In genomic region chr2:83851066-83851465, GRCh38 we compare ENCODE assay signal across 16 cellular contexts.
DNase-seq lines count a peak whose midpoint lies in the region; ATAC-seq, FAIRE-seq and TF ChIP-seq lines count a peak whose summit lies in the region.
"Had no signal": no experiment of that assay in that cellular context is flagged by ENCODE, and none has a peak within 500 bp of the region (broad histone marks: within the 10 kb centered on the region; RNA-seq: fewer than 3 reads in every experiment).

No MANE protein-coding gene starts in this region.

- FAIRE-seq in H1 (lab: Jason Lieb, UNC) (no peak), keratinocyte (lab: Jason Lieb, UNC) (no peak)
- FAIRE-seq: A204.1, GM12878 had no signal

- H2BK20ac ChIP-seq in H1 (ENCODE audit: low read length), result no peak overlapping the region

- no peaks in the 10 kb centered on the region for H3K36me3 Mint-ChIP-seq in progenitor cell of endocrine pancreas (ENCODE audit: insufficient read depth)

- H3K36me3 ChIP-seq in RWPE2 (ENCODE audit: low read depth) (no peaks in the 10 kb centered on the region), H1 (ENCODE audit: control insufficient read depth in 2 of 4, insufficient read depth in 4 of 4, low read length in 3 of 4) (no peaks in the 10 kb centered on the region), keratinocyte (ENCODE audit: control insufficient read depth in 2 of 2, extremely low read depth in 1 of 2, insufficient read depth in 2 of 2, low read length in 2 of 2) (no peaks in the 10 kb centered on the region)
- H3K36me3 ChIP-seq: HAP-1 had no signal

- H3K4me3 ChIP-seq in RWPE2 (ENCODE audit: severe bottlenecking) (no peak overlapping the region), H1 (ENCODE audit: extremely low read depth in 1 of 4, insufficient read depth in 2 of 4, low read depth in 3 of 4, low read length in 4 of 4) (no peak overlapping the region), keratinocyte (ENCODE audit: control insufficient read depth in 2 of 3, extremely low read depth in 1 of 3, insufficient read depth in 2 of 3, low read depth in 1 of 3, low read length in 3 of 3) (no peak overlapping the region)
- H3K4me3 ChIP-seq: GM12878, HAP-1 had no signal

- no peak overlapping the region for H4K5ac ChIP-seq in H1 (ENCODE audit: insufficient read length, low read depth, low read length)

- no peaks in the 10 kb centered on the region for H3K4me1 Mint-ChIP-seq in progenitor cell of endocrine pancreas (ENCODE audit: low read depth)
- H3K4me1 Mint-ChIP-seq: B cell had no signal

- no peak overlapping the region for H3K4me3 Mint-ChIP-seq in progenitor cell of endocrine pancreas (ENCODE audit: low read depth)
- H3K4me3 Mint-ChIP-seq: B cell; CD4-positive, alpha-beta T cell had no signal

- H3K4me2 ChIP-seq in H1 (ENCODE audit: insufficient read depth in 1 of 2, low read depth in 2 of 2, low read length in 2 of 2), result no peak overlapping the region
- no peak overlapping the region for H3K4me2 ChIP-seq in keratinocyte (ENCODE audit: control insufficient read depth, extremely low read depth, insufficient read depth, low read depth, low read length)

- H3K79me1 ChIP-seq in H1 (ENCODE audit: low read depth, low read length), result no peaks in the 10 kb centered on the region

- H3K9me3 ChIP-seq in RWPE2 (ENCODE audit: severe bottlenecking) (peaks cover 2% of the 10 kb centered on the region), H1 (ENCODE audit: insufficient read depth in 2 of 2, low read depth in 1 of 2, low read length in 1 of 2) (no peaks in the 10 kb centered on the region), keratinocyte (ENCODE audit: control insufficient read depth, low read depth, low read length) (no peaks in the 10 kb centered on the region)
- H3K9me3 ChIP-seq: HAP-1 had no signal

- H4K91ac ChIP-seq in H1 (replicated peaks; ENCODE audit: insufficient read length, low read length), result no peak overlapping the region

- no peak overlapping the region for H3K56ac ChIP-seq in H1 (replicated peaks; ENCODE audit: insufficient read length, low read depth, low read length)

- H3K27ac ChIP-seq in RWPE2 (ENCODE audit: poor library complexity, severe bottlenecking), result peak overlapping the region; percentile 44
- H3K27ac ChIP-seq in H1 (ENCODE audit: low read depth, low read length), result no peak overlapping the region
- H3K27ac ChIP-seq in keratinocyte (ENCODE audit: control insufficient read depth, insufficient read depth, low read length), result no peak overlapping the region
- H3K27ac ChIP-seq: HL-60 had no signal

- no peaks in the 10 kb centered on the region for H3K9me1 ChIP-seq in keratinocyte (ENCODE audit: control insufficient read depth, extremely low read depth, insufficient read depth, low read length)

- no peak for TF ChIP-seq POLR2A in H1 (IDR thresholded peaks at IDR 0.05; ENCODE audit: control extremely low read depth in 1 of 2, low read depth in 2 of 2, low read length in 2 of 2)

- H3K79me2 ChIP-seq in H1 (ENCODE audit: control insufficient read depth in 1 of 2, insufficient read depth in 2 of 2, low read length in 2 of 2) (no peaks in the 10 kb centered on the region), keratinocyte (ENCODE audit: control insufficient read depth, insufficient read depth, low read length) (no peaks in the 10 kb centered on the region)

- no peak overlapping the region for H2BK15ac ChIP-seq in H1 (ENCODE audit: low read length)

- no peak overlapping the region for H2BK120ac ChIP-seq in H1 (replicated peaks; ENCODE audit: low read depth, low read length)

- H3K14ac ChIP-seq in H1 (ENCODE audit: insufficient read length), result no peak overlapping the region

- dilution Hi-C loops in keratinocyte (cut with MboI; ENCODE audit: extremely low pct_ligation_motif_present, low sequenced_read_pairs), result no loop called here

- DNase-seq in RWPE2 (ENCODE audit: low spot score) (peak; percentile 87), H1 (ENCODE audit: low read depth in 1 of 2, low spot score in 2 of 2) (no peak), keratinocyte (ENCODE audit: low read depth, low spot score) (peak; percentile 71), progenitor cell of endocrine pancreas (ENCODE audit: low spot score, unreplicated experiment) (no peak)
- DNase-seq: C1 segment of cervical spinal cord; CD4-positive, alpha-beta T cell; DMS79; GOT3 had no signal

- WGBS in H1 (ENCODE audit: extremely low coverage in 1 of 2, insufficient coverage in 1 of 2, insufficient read length in 1 of 2, insufficient replicate concordance in 2 of 2, low coverage in 1 of 2, low lambda C conversion rate in 2 of 2, missing lambda C conversion rate in 1 of 2), 2 experiments, result 94% methylated on average over 5 of the region's 5 CpGs; no CpG with 5 or more reads in 1 of the 2 experiments

- H2AK5ac ChIP-seq in H1 (ENCODE audit: low read depth, low read length), result no peak overlapping the region

- ATAC-seq in RWPE2 (ENCODE audit: low read depth) (peak; percentile 99), GM18498 (IDR thresholded peaks at IDR 0.05; ENCODE audit: unreplicated experiment) (no peak), HG03039 (IDR thresholded peaks at IDR 0.05; ENCODE audit: unreplicated experiment) (no peak), GM21528 (IDR thresholded peaks at IDR 0.05; ENCODE audit: low FRiP score, unreplicated experiment) (no peak)
- ATAC-seq: GM12878 had no signal

- H3K9me3 Mint-ChIP-seq in progenitor cell of endocrine pancreas (ENCODE audit: low read depth), result peaks cover 7% of the 10 kb centered on the region

- POLR2A ChIA-PET in H1 (lab: Charles Lee; ENCODE audit: partially characterized antibody), result interaction anchor here (0.7 kb wide), 1 partner anchor 35 kb away, joined by 3 read pairs; no protein-coding TSS in a partner anchor

- no peak overlapping the region for H3K4ac ChIP-seq in H1 (replicated peaks; ENCODE audit: insufficient read length, low read depth, low read length)

- H3K27me3 Mint-ChIP-seq in progenitor cell of endocrine pancreas, result no peaks in the 10 kb centered on the region
- H3K27me3 Mint-ChIP-seq: B cell had no signal

- H3K9ac ChIP-seq in H1 (replicated peaks in 1 of 4; ENCODE audit: extremely low read depth in 1 of 4, low read depth in 3 of 4, low read length in 3 of 4), result no peak overlapping the region
- H3K9ac ChIP-seq in keratinocyte (ENCODE audit: control insufficient read depth, extremely low read depth, insufficient read depth, low read length), result no peak overlapping the region

- H3K23ac ChIP-seq in H1 (ENCODE audit: insufficient read length), result no peak overlapping the region

- H3K18ac ChIP-seq in H1 (ENCODE audit: extremely low read depth, low read length), result no peak overlapping the region

- no peak overlapping the region for H2BK12ac ChIP-seq in H1 (ENCODE audit: low read depth, low read length)

- H3K23me2 ChIP-seq in H1 (ENCODE audit: low read depth, low read length), result no peaks in the 10 kb centered on the region

- H3K27me3 ChIP-seq in RWPE2 (ENCODE audit: insufficient read depth, poor library complexity, severe bottlenecking), result no peaks in the 10 kb centered on the region
- H3K27me3 ChIP-seq in H1 (replicated peaks in 1 of 4; ENCODE audit: control insufficient read depth in 3 of 4, extremely low read depth in 1 of 4, insufficient read depth in 3 of 4, low read length in 3 of 4), result no peaks in the 10 kb centered on the region
- no peaks in the 10 kb centered on the region for H3K27me3 ChIP-seq in keratinocyte (ENCODE audit: control insufficient read depth, extremely low read depth, insufficient read depth, low read length)

- no peak for TF ChIP-seq RAD21 in H1 (IDR thresholded peaks at IDR 0.05 in 1 of 2, conservative IDR thresholded peaks at IDR 0.05 in 1 of 2; ENCODE audit: low read depth in 2 of 2, low read length in 2 of 2)

- H3K4me1 ChIP-seq in RWPE2 (ENCODE audit: insufficient read depth, poor library complexity, severe bottlenecking), result peaks cover 18% of the 10 kb centered on the region
- H3K4me1 ChIP-seq in H1 (replicated peaks in 1 of 4; ENCODE audit: control insufficient read depth in 3 of 4, insufficient read depth in 4 of 4, low read length in 3 of 4), result no peaks in the 10 kb centered on the region
- H3K4me1 ChIP-seq in keratinocyte (ENCODE audit: control insufficient read depth, extremely low read depth, insufficient read depth, low read length), result peaks cover 5% of the 10 kb centered on the region
- H3K4me1 ChIP-seq: HAP-1 had no signal

- TF ChIP-seq EP300 in H1 (IDR thresholded peaks at IDR 0.05; ENCODE audit: borderline replicate concordance in 1 of 2, low read depth in 2 of 2, low read length in 2 of 2), result no peak

- H4K8ac ChIP-seq in H1 (ENCODE audit: extremely low read depth, insufficient read depth, low read length), result peak overlapping the region; percentile 71

- no peak overlapping the region for H2AFZ ChIP-seq in H1 (ENCODE audit: low read length)
- no peak overlapping the region for H2AFZ ChIP-seq in keratinocyte (ENCODE audit: control insufficient read depth, low read length)

- H4K20me1 ChIP-seq in H1 (replicated peaks in 1 of 2; ENCODE audit: control insufficient read depth in 1 of 2, insufficient read depth in 2 of 2, low read length in 2 of 2) (no peaks in the 10 kb centered on the region), keratinocyte (ENCODE audit: control insufficient read depth, extremely low read depth, insufficient read depth, low read length) (no peaks in the 10 kb centered on the region)

- CTCF ChIA-PET in H1 (lab: Charles Lee; ENCODE audit: partially characterized antibody), result no interaction called here

- H3K27ac Mint-ChIP-seq in progenitor cell of endocrine pancreas, result no peak overlapping the region
- H3K27ac Mint-ChIP-seq: B cell; CD4-positive, alpha-beta T cell had no signal

- no peak for TF ChIP-seq CTCF in RWPE2 (IDR thresholded peaks at IDR 0.05; ENCODE audit: poor library complexity, severe bottlenecking)
- TF ChIP-seq CTCF in H1 (IDR thresholded peaks at IDR 0.05; ENCODE audit: control extremely low read depth in 1 of 3, insufficient read depth in 1 of 3, low read depth in 1 of 3, low read length in 3 of 3), result no peak
- no peak for TF ChIP-seq CTCF in keratinocyte (optimal IDR thresholded peaks at IDR 0.05 in 1 of 3, IDR thresholded peaks at IDR 0.05 in 1 of 3, conservative IDR thresholded peaks at IDR 0.05 in 1 of 3; ENCODE audit: extremely low read depth in 1 of 3, insufficient read depth in 2 of 3, low read length in 3 of 3)
- no peak for TF ChIP-seq CTCF in progenitor cell of endocrine pancreas (IDR thresholded peaks at IDR 0.05; ENCODE audit: unreplicated experiment)

- no peak overlapping the region; the same call in 1 of the 2 replicates for H2BK5ac ChIP-seq in H1 (ENCODE audit: low read depth, low read length)

TF ChIP-seq in H1, 55 proteins besides CTCF, POLR2A, EP300 and RAD21 (continues in another document):
- TF ChIP-seq RXRA (IDR thresholded peaks at IDR 0.05; ENCODE audit: insufficient read depth, low read depth, low read length) (no peak), KDM5A (IDR thresholded peaks at IDR 0.05; ENCODE audit: low read length) (no peak), SP2 (IDR thresholded peaks at IDR 0.05; ENCODE audit: low read length) (no peak), BACH1 (IDR thresholded peaks at IDR 0.05; ENCODE audit: low read length) (no peak), CTBP2 (IDR thresholded peaks at IDR 0.05; ENCODE audit: borderline replicate concordance, insufficient read depth, insufficient read length, low read length) (no peak), ASH2L (IDR thresholded peaks at IDR 0.05; ENCODE audit: low read length) (no peak), EZH2 (IDR thresholded peaks at IDR 0.05; ENCODE audit: low read depth, low read length, severe bottlenecking) (no peak), ZNF274 (IDR thresholded peaks at IDR 0.05; ENCODE audit: borderline replicate concordance, extremely low read depth, low read length) (no peak)

Comparison
In these comparisons a context has a peak if more than half of its experiments do, and no peak if none do; other contexts are left out.
1. DNase-seq: peak in RWPE2 (single experiment) and keratinocyte (single experiment); none in H1 (0 of 2) and progenitor cell of endocrine pancreas (single experiment).